8 cellular contexts compared by ENCODE assay signal in the genomic region with DNA sequence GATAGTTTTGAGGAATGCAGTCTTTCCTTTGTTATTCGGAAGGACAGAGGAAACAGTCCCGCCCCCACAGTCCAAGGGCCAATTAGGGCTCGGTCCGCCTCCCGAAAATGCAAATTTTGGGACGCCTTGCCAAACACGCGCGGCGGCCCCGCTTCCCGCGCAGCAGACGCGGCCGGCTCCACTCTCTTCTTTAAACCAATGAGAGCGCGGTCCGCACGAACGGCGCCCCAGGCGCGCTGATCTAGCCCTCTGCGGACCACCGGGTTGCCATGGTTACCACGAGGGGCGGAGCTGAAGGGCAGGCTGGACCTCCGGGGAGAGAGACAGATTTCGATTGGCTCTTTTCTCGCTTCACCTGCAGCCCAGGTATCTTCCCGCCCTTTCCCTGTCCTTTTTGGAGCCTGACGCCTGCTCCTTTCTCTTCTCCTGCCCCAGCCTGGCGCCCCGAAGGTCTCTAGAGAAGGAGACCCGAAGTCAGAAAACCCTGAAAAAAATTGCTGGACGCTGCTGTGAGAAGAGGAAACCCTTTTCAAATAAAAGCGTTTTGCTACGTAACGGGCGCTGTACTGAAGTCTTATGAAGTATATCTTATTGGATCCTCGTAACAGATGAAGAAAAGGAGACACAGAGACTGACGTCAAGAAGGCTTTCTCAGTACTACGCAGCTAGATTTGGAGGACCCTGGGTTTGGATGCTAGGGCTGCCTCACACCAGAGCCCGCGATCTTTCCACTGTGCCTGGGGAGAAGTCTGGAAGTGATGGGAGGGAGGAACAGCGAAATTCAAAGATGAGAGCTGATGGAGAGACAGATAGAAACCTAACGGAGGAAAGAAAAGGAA. TPM values are rescaled to one million over a fixed set of nuclear protein-coding genes. Genes with fewer than 3 reads are reported as not detected.
DNase-seq lines count a peak whose midpoint lies in the region; ATAC-seq, FAIRE-seq and TF ChIP-seq lines count a peak whose summit lies in the region.

No MANE protein-coding gene starts in this region.

- no peak overlapping the region for H3K9ac ChIP-seq in GM12878 (ENCODE audit: control insufficient read depth, insufficient read depth, low read length)

- no peaks in the 10 kb centered on the region for H3K79me2 ChIP-seq in GM12878 (ENCODE audit: control insufficient read depth, insufficient read depth, low read length)

- intact Hi-C loops in GM12878 (cut with micrococcal nuclease; ENCODE audit: unreplicated experiment), result no loop called here

- CTCF ChIA-PET in GM12878 (lab: Yijun Ruan, JAX), result interaction anchor here (0.5 to 1.4 kb wide), 3 partner anchors 10 to 87 kb away, joined by 3 to 4 read pairs (median 4); no protein-coding TSS in a partner anchor

- BruUV-seq in GM12878 (replicated peaks; lab: Mats Ljungman, UMichigan), result no TSS peak

- RAD21 ChIA-PET in GM12878 (lab: Charles Lee; ENCODE audit: unreplicated experiment), result no interaction called here

- H2AFZ ChIP-seq in GM12878 (ENCODE audit: control insufficient read depth, low read depth, low read length), result no peak overlapping the region

- ATAC-seq in GM12878 (no peak), HG02623 (IDR thresholded peaks at IDR 0.05; ENCODE audit: unreplicated experiment) (no peak), GM19452 (IDR thresholded peaks at IDR 0.05; ENCODE audit: unreplicated experiment) (no peak)

- no peak overlapping the region for H3K4me3 ChIP-seq in GM12878

- POLR2A ChIA-PET in GM12878 (lab: Charles Lee), result no interaction called here

- peaks cover 21 to 40% of the 10 kb centered on the region in 2 experiments for H3K27me3 ChIP-seq in GM12878 (replicated peaks in 1 of 2; ENCODE audit: control insufficient read depth in 2 of 2, insufficient read depth in 2 of 2, low read length in 1 of 2)

- no peak for TF ChIP-seq RAD21 in GM12878 (IDR thresholded peaks at IDR 0.05; ENCODE audit: insufficient read depth, low read depth, low read length)

- 14% methylated on average over 46 of the region's 48 CpGs for WGBS in GM12878 (ENCODE audit: insufficient coverage, insufficient replicate concordance, low lambda C conversion rate, missing lambda C conversion rate)

- TF ChIP-seq EP300 in GM12878 (IDR thresholded peaks at IDR 0.05; ENCODE audit: borderline replicate concordance in 1 of 2, control insufficient read depth in 1 of 2, low read depth in 2 of 2, low read length in 2 of 2), result no peak

- no peaks in the 10 kb centered on the region for H3K36me3 ChIP-seq in GM12878 (ENCODE audit: control insufficient read depth in 2 of 2, insufficient read depth in 2 of 2, low read length in 1 of 2)

- SMC1A ChIA-PET in GM12878 (lab: Charles Lee; ENCODE audit: uncharacterized antibody, unreplicated experiment), result interaction anchor here (1.4 kb wide), 1 partner anchor 86 kb away, joined by 3 read pairs; the partner anchor contains the start of gene CD37

- no peak for TF ChIP-seq CTCF in GM12878 (IDR thresholded peaks at IDR 0.05 in 2 of 3, conservative IDR thresholded peaks at IDR 0.05 in 1 of 3; ENCODE audit: control insufficient read depth in 2 of 3, extremely low read depth in 1 of 3, insufficient read depth in 1 of 3, low read depth in 3 of 3, low read length in 3 of 3)

- H3K9me3 ChIP-seq in GM12878 (replicated peaks; ENCODE audit: control insufficient read depth, insufficient read depth, low read length), result no peaks in the 10 kb centered on the region

- no peak overlapping the region; the same call in 1 of the 2 replicates for H3K4me2 ChIP-seq in GM12878 (ENCODE audit: control insufficient read depth, insufficient read depth)

- no peak overlapping the region for H3K27ac ChIP-seq in GM12878 (ENCODE audit: control insufficient read depth, insufficient read depth)

- peaks cover 4% of the 10 kb centered on the region; the same call in 1 of the 2 replicates for H3K4me1 ChIP-seq in GM12878 (ENCODE audit: control insufficient read depth, insufficient read depth, low read length)

- DNase-seq in activated effector memory CD4-positive, alpha-beta T cell treated with anti-CD3 and anti-CD28 coated beads, Interleukin-2, amount 50 U/mL, for 16 hours, result peak; percentile 73
- DNase-seq in activated effector memory CD4-positive, alpha-beta T cell treated with Interleukin-2 at 50 U/mL for 16 hours, result no peak
- DNase-seq in NCI-H748 (lab: John Stamatoyannopoulos, UW; ENCODE audit: unreplicated experiment) (peak; percentile 100), GM12878 (ENCODE audit: low read depth, low spot score) (no peak), iPS-NIHi11 (ENCODE audit: low spot score) (peak; percentile 94)
- peak; percentile 34 for DNase-seq in stimulated activated CD4-positive, alpha-beta T cell treated with anti-CD3 and anti-CD28 coated beads, Interleukin-4, amount 100 ng/mL, for 24 hours

- no peak for FAIRE-seq in GM12878 (lab: Jason Lieb, UNC)

- no peak for TF ChIP-seq POLR2A in GM12878 (IDR thresholded peaks at IDR 0.05; ENCODE audit: low read depth, low read length)

- no peaks in the 10 kb centered on the region for H4K20me1 ChIP-seq in GM12878 (ENCODE audit: control insufficient read depth, insufficient read depth)

- in situ Hi-C loops in GM12878 (cut with MboI), result no loop called here

RNA-seq across cellular contexts. Expression of gene PTH2, which starts 2.0 kb away (rescaled TPM):
- not detected in 2 replicates for total RNA-seq in GM12878 (2013; cell fraction: nucleolus; rRNA removed)
- total RNA-seq in GM12878 (2014; rRNA removed), result not detected in 2 replicates
- total RNA-seq in GM12878 (2014; rRNA removed; fragmentation: Illumina TruSeq; extraction: Trizol), result not detected in 2 replicates
- total RNA-seq in GM12878 (2021), result not detected in 2 replicates
- polyA plus RNA-seq in GM12878 (2011; ENCODE audit: low read depth), result not detected
- polyA plus RNA-seq in GM12878 (2011; rRNA removed), result not detected in 2 replicates
- polyA plus RNA-seq in GM12878 (2011; cell fraction: cytosol; rRNA removed), result not detected in 2 replicates
- not detected in 2 replicates for polyA plus RNA-seq in GM12878 (2011; cell fraction: nucleus; rRNA removed)
- not detected in 2 replicates for polyA plus RNA-seq in GM12878 (2012)
- polyA plus RNA-seq in GM12878 (2014; fragmentation: Illumina TruSeq; extraction: Trizol), result not detected in 2 replicates
- not detected for polyA plus RNA-seq in GM12878 (2014; fragmentation: Nextera tagmentation; extraction: Ambion mirVana)
- polyA plus RNA-seq in GM12878 (2014; rRNA removed), result not detected in 2 replicates
- not detected for polyA plus RNA-seq in GM12878 (2016; fragmentation: Nextera tagmentation; extraction: Ambion mirVana)
- polyA minus RNA-seq in GM12878 (2011; rRNA and poly(A)+ RNA removed), result not detected in 2 replicates
- not detected in 2 replicates for polyA minus RNA-seq in GM12878 (2011; cell fraction: cytosol; rRNA and poly(A)+ RNA removed)
- polyA minus RNA-seq in GM12878 (2011; cell fraction: nucleus; rRNA and poly(A)+ RNA removed), result not detected in 2 replicates

RNA-seq across cellular contexts. Expression of gene GFY, which starts 3.9 kb away (rescaled TPM):
- not detected in 2 replicates for total RNA-seq in GM12878 (2013; cell fraction: nucleolus; rRNA removed)
- total RNA-seq in GM12878 (2014; rRNA removed), result not detected in 2 replicates
- not detected in 2 replicates for total RNA-seq in GM12878 (2014; rRNA removed; fragmentation: Illumina TruSeq; extraction: Trizol)
- total RNA-seq in GM12878 (2021), result not detected in 2 replicates
- not detected for polyA plus RNA-seq in GM12878 (2011; ENCODE audit: low read depth)
- 0.05 TPM in 1 of 2 replicates, not detected in the other for polyA plus RNA-seq in GM12878 (2011; rRNA removed)
- 0.03 TPM in 1 of 2 replicates, not detected in the other for polyA plus RNA-seq in GM12878 (2011; cell fraction: cytosol; rRNA removed)
- polyA plus RNA-seq in GM12878 (2011; cell fraction: nucleus; rRNA removed), result 0.13 and 0.16 TPM in 2 replicates
- not detected in 2 replicates for polyA plus RNA-seq in GM12878 (2012)
- not detected in 2 replicates for polyA plus RNA-seq in GM12878 (2014; fragmentation: Illumina TruSeq; extraction: Trizol)
- polyA plus RNA-seq in GM12878 (2014; fragmentation: Nextera tagmentation; extraction: Ambion mirVana), result not detected
- polyA plus RNA-seq in GM12878 (2014; rRNA removed), result not detected in 2 replicates
- not detected for polyA plus RNA-seq in GM12878 (2016; fragmentation: Nextera tagmentation; extraction: Ambion mirVana)
- not detected in 2 replicates for polyA minus RNA-seq in GM12878 (2011; rRNA and poly(A)+ RNA removed)
- polyA minus RNA-seq in GM12878 (2011; cell fraction: cytosol; rRNA and poly(A)+ RNA removed), result not detected in 2 replicates
- not detected in 2 replicates for polyA minus RNA-seq in GM12878 (2011; cell fraction: nucleus; rRNA and poly(A)+ RNA removed)

RNA-seq across cellular contexts. Expression of gene SLC17A7, which starts 20.1 kb away (rescaled TPM):
- 0.21 and 0.49 TPM in 2 replicates for total RNA-seq in GM12878 (2013; cell fraction: nucleolus; rRNA removed)
- not detected in 2 replicates for total RNA-seq in GM12878 (2014; rRNA removed)
- total RNA-seq in GM12878 (2014; rRNA removed; fragmentation: Illumina TruSeq; extraction: Trizol), result not detected in 2 replicates
- total RNA-seq in GM12878 (2021), result 0.08 TPM in 2 replicates
- not detected for polyA plus RNA-seq in GM12878 (2011; ENCODE audit: low read depth)
- 0.23 and 0.24 TPM in 2 replicates for polyA plus RNA-seq in GM12878 (2011; rRNA removed)
- polyA plus RNA-seq in GM12878 (2011; cell fraction: cytosol; rRNA removed), result 0.27 and 0.48 TPM in 2 replicates
- 0.92 and 1.1 TPM in 2 replicates for polyA plus RNA-seq in GM12878 (2011; cell fraction: nucleus; rRNA removed)
- 0.18 TPM in 2 replicates for polyA plus RNA-seq in GM12878 (2012)
- polyA plus RNA-seq in GM12878 (2014; fragmentation: Illumina TruSeq; extraction: Trizol), result 0.03 and 0.06 TPM in 2 replicates
- polyA plus RNA-seq in GM12878 (2014; fragmentation: Nextera tagmentation; extraction: Ambion mirVana), result not detected
- polyA plus RNA-seq in GM12878 (2014; rRNA removed), result 0.04 TPM in 1 of 2 replicates, not detected in the other
- polyA plus RNA-seq in GM12878 (2016; fragmentation: Nextera tagmentation; extraction: Ambion mirVana), result not detected
- 0.22 and 0.26 TPM in 2 replicates for polyA minus RNA-seq in GM12878 (2011; rRNA and poly(A)+ RNA removed)
- 0.53 and 1.9 TPM in 2 replicates for polyA minus RNA-seq in GM12878 (2011; cell fraction: cytosol; rRNA and poly(A)+ RNA removed)
- 0.29 and 0.36 TPM in 2 replicates for polyA minus RNA-seq in GM12878 (2011; cell fraction: nucleus; rRNA and poly(A)+ RNA removed)

RNA-seq across cellular contexts. Expression of gene PIH1D1, which starts 30.4 kb away (rescaled TPM):
- 88.2 and 95.3 TPM in 2 replicates for total RNA-seq in GM12878 (2013; cell fraction: nucleolus; rRNA removed)
- total RNA-seq in GM12878 (2014; rRNA removed) (130 and 137 TPM in 2 replicates), GM12878 (2014; rRNA removed; fragmentation: Illumina TruSeq; extraction: Trizol) (83.8 and 84.3 TPM in 2 replicates), GM12878 (2021) (112 and 117 TPM in 2 replicates)
- 102 TPM for polyA plus RNA-seq in GM12878 (2011; ENCODE audit: low read depth)
- polyA plus RNA-seq in GM12878 (2011; rRNA removed) (84.6 and 95.3 TPM in 2 replicates), GM12878 (2014; fragmentation: Illumina TruSeq; extraction: Trizol) (40.6 and 73.6 TPM in 2 replicates), GM12878 (2014; fragmentation: Nextera tagmentation; extraction: Ambion mirVana) (10 to 100 TPM; 16.1 to 39.9 TPM), GM12878 (2014; rRNA removed) (122 and 123 TPM in 2 replicates), GM12878 (2016; fragmentation: Nextera tagmentation; extraction: Ambion mirVana) (100 to 1,000 TPM; 141 to 153 TPM)
- polyA plus RNA-seq in GM12878 (2011; cell fraction: cytosol; rRNA removed), result 120 and 130 TPM in 2 replicates
- 210 and 249 TPM in 2 replicates for polyA plus RNA-seq in GM12878 (2011; cell fraction: nucleus; rRNA removed)
- polyA plus RNA-seq in GM12878 (2012), result 95.7 and 98.1 TPM in 2 replicates
- polyA minus RNA-seq in GM12878 (2011; rRNA and poly(A)+ RNA removed), result 67.4 and 81.0 TPM in 2 replicates
- 32.1 and 32.7 TPM in 2 replicates for polyA minus RNA-seq in GM12878 (2011; cell fraction: cytosol; rRNA and poly(A)+ RNA removed)
- polyA minus RNA-seq in GM12878 (2011; cell fraction: nucleus; rRNA and poly(A)+ RNA removed), result 29.9 and 44.2 TPM in 2 replicates

RNA-seq across cellular contexts. Expression of gene ALDH16A1, which starts 31.8 kb away (rescaled TPM):
- 4.5 and 6.6 TPM in 2 replicates for total RNA-seq in GM12878 (2013; cell fraction: nucleolus; rRNA removed)
- total RNA-seq in GM12878 (2014; rRNA removed), result 31.9 and 46.3 TPM in 2 replicates
- total RNA-seq in GM12878 (2014; rRNA removed; fragmentation: Illumina TruSeq; extraction: Trizol), result 8.7 and 9.5 TPM in 2 replicates
- 43.6 and 49.3 TPM in 2 replicates for total RNA-seq in GM12878 (2021)
- polyA plus RNA-seq in GM12878 (2011; ENCODE audit: low read depth), result 3.7 TPM
- 3.1 and 6.4 TPM in 2 replicates for polyA plus RNA-seq in GM12878 (2011; rRNA removed)
- polyA plus RNA-seq in GM12878 (2011; cell fraction: cytosol; rRNA removed), result 15.2 and 32.2 TPM in 2 replicates
- 43.0 and 85.9 TPM in 2 replicates for polyA plus RNA-seq in GM12878 (2011; cell fraction: nucleus; rRNA removed)
- polyA plus RNA-seq in GM12878 (2012), result 17.2 and 17.4 TPM in 2 replicates
- polyA plus RNA-seq in GM12878 (2014; fragmentation: Illumina TruSeq; extraction: Trizol), result 0.43 and 1.7 TPM in 2 replicates
- 1 to 10 TPM; 4.5 to 6.2 TPM for polyA plus RNA-seq in GM12878 (2014; fragmentation: Nextera tagmentation; extraction: Ambion mirVana)
- 31.0 and 41.4 TPM in 2 replicates for polyA plus RNA-seq in GM12878 (2014; rRNA removed)
- polyA plus RNA-seq in GM12878 (2016; fragmentation: Nextera tagmentation; extraction: Ambion mirVana), result 10 to 100 TPM; 26.8 to 40.0 TPM
- polyA minus RNA-seq in GM12878 (2011; rRNA and poly(A)+ RNA removed), result 9.9 and 22.0 TPM in 2 replicates
- 14.5 and 17.4 TPM in 2 replicates for polyA minus RNA-seq in GM12878 (2011; cell fraction: cytosol; rRNA and poly(A)+ RNA removed)
- 4.1 and 11.7 TPM in 2 replicates for polyA minus RNA-seq in GM12878 (2011; cell fraction: nucleus; rRNA and poly(A)+ RNA removed)

Comparison
In these comparisons a context has a peak if more than half of its experiments do, and no peak if none do; other contexts are left out.
1. DNase-seq: peak in activated effector memory CD4-positive, alpha-beta T cell treated with anti-CD3 and anti-CD28 coated beads, Interleukin-2, amount 50 U/mL, for 16 hours (single experiment), NCI-H748 (single experiment), iPS-NIHi11 (single experiment) and stimulated activated CD4-positive, alpha-beta T cell treated with anti-CD3 and anti-CD28 coated beads, Interleukin-4, amount 100 ng/mL, for 24 hours (single experiment); none in activated effector memory CD4-positive, alpha-beta T cell treated with Interleukin-2 at 50 U/mL for 16 hours (single experiment) and GM12878 (single experiment).